In the genomic region with DNA sequence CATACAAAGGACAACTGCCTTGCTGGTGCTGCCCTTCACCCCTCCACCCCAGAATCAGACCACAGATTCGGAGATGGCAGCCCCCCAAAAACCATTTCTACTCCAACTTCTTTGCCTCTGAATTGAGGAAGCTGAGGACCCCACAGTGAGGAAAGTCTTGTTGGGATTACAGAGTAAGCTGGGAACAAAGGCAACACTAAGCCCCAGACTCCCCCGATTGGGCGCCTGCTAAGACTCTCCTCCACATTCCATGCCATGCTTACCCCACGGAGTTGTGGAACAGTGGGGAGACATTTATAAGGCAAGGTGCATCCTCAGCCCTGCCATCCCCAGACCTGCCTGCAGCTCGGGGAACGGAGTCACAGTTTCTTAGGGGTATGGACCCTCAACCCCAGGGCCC, we compare ENCODE assay signal across 8 cellular contexts. TPM values are rescaled to one million over a fixed set of nuclear protein-coding genes. Genes with fewer than 3 reads are reported as not detected.
DNase-seq lines count a peak whose midpoint lies in the region; ATAC-seq, FAIRE-seq and TF ChIP-seq lines count a peak whose summit lies in the region.

No MANE protein-coding gene starts in this region.

- DNase-seq in heart left ventricle (peak in 2 of 5 donors; percentile 15 to 21), cardiac septum (ENCODE audit: low spot score) (no peak), astrocyte (ENCODE audit: low read depth) (no peak), lower lobe of right lung (no peak), upper lobe of right lung (no peak), kidney tubule cell (ENCODE audit: low spot score) (no peak)

- no peaks in the 10 kb centered on the region for H3K27me3 Mint-ChIP-seq in astrocyte (ENCODE audit: low read depth, unreplicated experiment)

- peaks cover 63% of the 10 kb centered on the region for H4K20me1 ChIP-seq in astrocyte (ENCODE audit: insufficient read depth, low read length)

- H3K27ac Mint-ChIP-seq in astrocyte (ENCODE audit: unreplicated experiment): no peak overlapping the region

- intact Hi-C loops in heart left ventricle (cut with DNase I) (loop anchor here in 3 of 10 donors (5.0 to 10.0 kb wide), 3 partner anchors 57 to 507 kb away; no protein-coding TSS in a partner anchor), cardiac septum (cut with DNase I) (no loop called here), lower lobe of right lung (cut with DNase I) (no loop called here), upper lobe of right lung (cut with DNase I) (no loop called here)

- no peak for FAIRE-seq in astrocyte (lab: Jason Lieb, UNC)

- no peaks in the 10 kb centered on the region for H3K36me3 Mint-ChIP-seq in astrocyte (ENCODE audit: low read depth, unreplicated experiment)

- no peaks in the 10 kb centered on the region for H3K9me3 ChIP-seq in heart left ventricle
- no peaks in the 10 kb centered on the region for H3K9me3 ChIP-seq in astrocyte (ENCODE audit: insufficient read depth, low read depth, low read length)
- H3K9me3 ChIP-seq in lower lobe of right lung: no peaks in the 10 kb centered on the region
- H3K9me3 ChIP-seq in upper lobe of right lung: no peaks in the 10 kb centered on the region

- H3K4me1 ChIP-seq in heart left ventricle (peaks cover 5 to 92% (median 73%) of the 10 kb centered on the region in 12 donors), astrocyte (ENCODE audit: insufficient read depth, low read length) (peaks cover 67% of the 10 kb centered on the region), lower lobe of right lung (peaks cover 83% of the 10 kb centered on the region), upper lobe of right lung (peaks cover 56% of the 10 kb centered on the region)

- peaks cover 0 to 10% (median 6%) of the 10 kb centered on the region in 9 donors for H3K36me3 ChIP-seq in heart left ventricle
- H3K36me3 ChIP-seq in astrocyte (ENCODE audit: insufficient read depth, low read length): no peaks in the 10 kb centered on the region
- peaks cover 3% of the 10 kb centered on the region for H3K36me3 ChIP-seq in lower lobe of right lung
- peaks cover 1% of the 10 kb centered on the region for H3K36me3 ChIP-seq in upper lobe of right lung

- H3K79me2 ChIP-seq in astrocyte (ENCODE audit: insufficient read depth, low read length): peaks cover 64% of the 10 kb centered on the region

- H3K4me3 ChIP-seq in heart left ventricle (peak overlapping the region in 11 of 12 donors; percentile 76 to 98 (median 88)), astrocyte (ENCODE audit: insufficient read depth, low read depth, low read length) (peak overlapping the region; percentile 81), lower lobe of right lung (peak overlapping the region; percentile 90), upper lobe of right lung (peak overlapping the region; percentile 77)

- no peak for TF ChIP-seq POLR2A in heart left ventricle (IDR thresholded peaks at IDR 0.05)

- H3K27me3 ChIP-seq in heart left ventricle (no peaks in the 10 kb centered on the region), astrocyte (ENCODE audit: insufficient read depth, low read length) (no peaks in the 10 kb centered on the region), lower lobe of right lung (ENCODE audit: low read depth) (no peaks in the 10 kb centered on the region), upper lobe of right lung (no peaks in the 10 kb centered on the region)

- peaks cover 21% of the 10 kb centered on the region for H3K4me1 Mint-ChIP-seq in astrocyte (ENCODE audit: low read depth, unreplicated experiment)

- no peak for ATAC-seq in heart left ventricle
- ATAC-seq in lower lobe of right lung: no peak
- no peak for ATAC-seq in upper lobe of right lung
- no peak for ATAC-seq in HG02678 (IDR thresholded peaks at IDR 0.05; ENCODE audit: unreplicated experiment)
- no peak for ATAC-seq in GM18909 (IDR thresholded peaks at IDR 0.05; ENCODE audit: poor library complexity, unreplicated experiment)

- H3K4me2 ChIP-seq in astrocyte (ENCODE audit: low read length): peak overlapping the region; percentile 88

- 68 to 79% (median 72%) methylated on average over 6 of the region's 6 CpGs for WGBS in heart left ventricle, 4 donors

- peak overlapping the region; percentile 93 for H3K4me3 Mint-ChIP-seq in astrocyte (ENCODE audit: unreplicated experiment)

- peak overlapping the region; percentile 79 for H3K9ac ChIP-seq in astrocyte (ENCODE audit: low read length)

- no peak for TF ChIP-seq CTCF in heart left ventricle (IDR thresholded peaks at IDR 0.05)
- no peak for TF ChIP-seq CTCF in astrocyte (IDR thresholded peaks at IDR 0.05; ENCODE audit: insufficient read depth, low read depth, low read length)
- TF ChIP-seq CTCF in lower lobe of right lung (IDR thresholded peaks at IDR 0.05): no peak
- no peak for TF ChIP-seq CTCF in upper lobe of right lung (IDR thresholded peaks at IDR 0.05)

- H3K9me3 Mint-ChIP-seq in astrocyte (ENCODE audit: unreplicated experiment): no peaks in the 10 kb centered on the region

- H3K27ac ChIP-seq in heart left ventricle (peak overlapping the region; percentile 11 to 97 (median 88)), astrocyte (ENCODE audit: low read depth, low read length) (no peak overlapping the region), lower lobe of right lung (peak overlapping the region; percentile 84), upper lobe of right lung (peak overlapping the region; percentile 79)

- H2AFZ ChIP-seq in astrocyte (ENCODE audit: low read depth, low read length): no peak overlapping the region

RNA-seq across cellular contexts. Expression of a gene that starts 1.9 kb away (rescaled TPM):
- total RNA-seq in heart left ventricle: 10 to 100 TPM; 23.1 to 52.9 (median 31.4) TPM
- polyA plus RNA-seq in heart left ventricle: 10 to 100 TPM; 23.0 to 37.8 TPM
- total RNA-seq in cardiac septum: 36.2 TPM
- 48.9 and 52.2 TPM in 2 replicates for total RNA-seq in astrocyte
- 53.1 TPM for total RNA-seq in lower lobe of right lung
- total RNA-seq in upper lobe of right lung: 64.8 TPM

RNA-seq across cellular contexts. Expression of a gene that starts 5.3 kb away (rescaled TPM):
- total RNA-seq in heart left ventricle (1 to 10 TPM; 4.4 to 9.9 (median 6.1) TPM), cardiac septum (8.1 TPM), astrocyte (16.3 and 17.9 TPM in 2 replicates), lower lobe of right lung (6.6 TPM), upper lobe of right lung (6.8 TPM)
- 10 to 100 TPM in 1 of 2 donors, 1 to 10 TPM in 1; 4.1 to 12.7 TPM for polyA plus RNA-seq in heart left ventricle

RNA-seq across cellular contexts. Expression of a gene that starts 19.1 kb away (rescaled TPM):
- total RNA-seq in heart left ventricle: 10 to 100 TPM; 23.8 to 65.5 (median 38.3) TPM
- 10 to 100 TPM; 65.1 to 93.0 TPM for polyA plus RNA-seq in heart left ventricle
- 31.9 TPM for total RNA-seq in cardiac septum
- total RNA-seq in astrocyte: 31.7 and 31.8 TPM in 2 replicates
- 62.7 TPM for total RNA-seq in lower lobe of right lung
- total RNA-seq in upper lobe of right lung: 51.9 TPM

RNA-seq across cellular contexts. Expression of a gene that starts 20.8 kb away (rescaled TPM):
- 10 to 100 TPM in 2 of 9 donors, 1 to 10 TPM in 7; 5.3 to 13.1 (median 9.0) TPM for total RNA-seq in heart left ventricle
- polyA plus RNA-seq in heart left ventricle: 1 to 10 TPM; 4.0 to 8.2 TPM
- total RNA-seq in cardiac septum: 5.8 TPM
- 8.6 and 9.7 TPM in 2 replicates for total RNA-seq in astrocyte
- 14.3 TPM for total RNA-seq in lower lobe of right lung
- 10.9 TPM for total RNA-seq in upper lobe of right lung

RNA-seq across cellular contexts. Expression of a gene that starts 35.1 kb away (rescaled TPM):
- 100 to 1,000 TPM in 3 of 9 donors, 10 to 100 TPM in 6; 72.1 to 115 (median 95.5) TPM for total RNA-seq in heart left ventricle
- polyA plus RNA-seq in heart left ventricle: 10 to 100 TPM; 50.7 to 96.2 TPM
- total RNA-seq in cardiac septum: 128 TPM
- 8.9 and 9.5 TPM in 2 replicates for total RNA-seq in astrocyte
- total RNA-seq in lower lobe of right lung: 6.6 TPM
- 7.7 TPM for total RNA-seq in upper lobe of right lung
